In genomic region chr10:3708830-3709229, GRCh38 we compare ENCODE assay signal across 22 cellular contexts.
DNase-seq lines count a peak whose midpoint lies in the region; ATAC-seq, FAIRE-seq and TF ChIP-seq lines count a peak whose summit lies in the region.
"Had no signal": no experiment of that assay in that cellular context is flagged by ENCODE, and none has a peak within 500 bp of the region (broad histone marks: within the 10 kb centered on the region; RNA-seq: fewer than 3 reads in every experiment).

No MANE protein-coding gene starts in this region.

- no peak overlapping the region for H2BK5ac ChIP-seq in mesenchymal stem cell (ENCODE audit: low read depth, low read length, poor library complexity, severe bottlenecking)

- no peaks in the 10 kb centered on the region for H3K79me1 ChIP-seq in mesenchymal stem cell (replicated peaks; ENCODE audit: low read length, poor library complexity, severe bottlenecking)

- H2AFZ ChIP-seq in astrocyte (ENCODE audit: low read depth, low read length) (no peak overlapping the region), mesenchymal stem cell (ENCODE audit: low read depth, low read length) (no peak overlapping the region), GM23338 (no peak overlapping the region)

- no peak overlapping the region for H3K4ac ChIP-seq in mesenchymal stem cell (ENCODE audit: low read depth in 1 of 2, low read length in 2 of 2)

- H2BK15ac ChIP-seq in mesenchymal stem cell (ENCODE audit: low read depth, poor library complexity, severe bottlenecking), result no peak overlapping the region

- no peak overlapping the region for H3K23ac ChIP-seq in mesenchymal stem cell (ENCODE audit: low read length in 2 of 2)

- H3K9me2 ChIP-seq in GM23338 (ENCODE audit: insufficient read depth), result peaks cover 7% of the 10 kb centered on the region; the same call in 1 of the 2 replicates

- H2AK5ac ChIP-seq in mesenchymal stem cell (ENCODE audit: low read length, severe bottlenecking), result no peak overlapping the region

- FAIRE-seq in astrocyte (lab: Jason Lieb, UNC), result no peak
- FAIRE-seq: A204.1, GM12892, H1 had no signal

- H3F3A ChIP-seq in GM23338 (replicated peaks; ENCODE audit: low read depth), result no peaks in the 10 kb centered on the region

- no peak overlapping the region for H4K8ac ChIP-seq in mesenchymal stem cell (ENCODE audit: low read length)

- 39% methylated on average over 5 of the region's 5 CpGs for WGBS in mesenchymal stem cell

- H3K4me2 ChIP-seq in astrocyte (ENCODE audit: low read length) (no peak overlapping the region), mesenchymal stem cell (ENCODE audit: low read length, poor library complexity, severe bottlenecking) (no peak overlapping the region), GM23338 (no peak overlapping the region)
- H3K4me2 ChIP-seq: KMS-11 had no signal

- peak overlapping the region in 1 of 2 experiments; percentile 21 for H2BK12ac ChIP-seq in mesenchymal stem cell (ENCODE audit: low read length in 2 of 2)

- no peaks in the 10 kb centered on the region for H3K4me1 ChIP-seq in BE2C
- no peaks in the 10 kb centered on the region for H3K4me1 ChIP-seq in astrocyte (ENCODE audit: insufficient read depth, low read length)
- no peaks in the 10 kb centered on the region for H3K4me1 ChIP-seq in mesenchymal stem cell (ENCODE audit: control insufficient read depth, insufficient read depth, low read depth, low read length)
- no peaks in the 10 kb centered on the region for H3K4me1 ChIP-seq in GM23338 (ENCODE audit: insufficient read depth)
- H3K4me1 ChIP-seq: Peyer's patch had no signal

- H3K27me3 Mint-ChIP-seq in astrocyte (ENCODE audit: low read depth, unreplicated experiment), result no peaks in the 10 kb centered on the region
- no peaks in the 10 kb centered on the region for H3K27me3 Mint-ChIP-seq in GM23338 (ENCODE audit: insufficient read depth, low read depth, poor library complexity)

- no peaks in the 10 kb centered on the region for H3K27me3 ChIP-seq in BE2C
- H3K27me3 ChIP-seq in astrocyte (ENCODE audit: insufficient read depth, low read length), result no peaks in the 10 kb centered on the region
- H3K27me3 ChIP-seq in mesenchymal stem cell (ENCODE audit: control insufficient read depth in 1 of 2, insufficient read depth in 1 of 2, low read length in 2 of 2), result no peaks in the 10 kb centered on the region
- no peaks in the 10 kb centered on the region for H3K27me3 ChIP-seq in GM23338 (ENCODE audit: insufficient read depth)
- H3K27me3 ChIP-seq: Peyer's patch had no signal

- no peak overlapping the region for H4K91ac ChIP-seq in mesenchymal stem cell (ENCODE audit: low read length)

- H2BK120ac ChIP-seq in mesenchymal stem cell (ENCODE audit: low read depth, low read length), result no peak overlapping the region

- H3K9me3 Mint-ChIP-seq in astrocyte (ENCODE audit: unreplicated experiment) (peaks cover 3% of the 10 kb centered on the region), GM23338 (peaks cover 16% of the 10 kb centered on the region; the same call in 2 of the 3 replicates)

- H3K18ac ChIP-seq in mesenchymal stem cell (ENCODE audit: low read depth in 1 of 2, low read length in 2 of 2), result no peak overlapping the region

- no peak overlapping the region for H3K27ac ChIP-seq in astrocyte (ENCODE audit: low read depth, low read length)
- no peak overlapping the region for H3K27ac ChIP-seq in mesenchymal stem cell (ENCODE audit: low read length, poor library complexity, severe bottlenecking)
- no peak overlapping the region for H3K27ac ChIP-seq in GM23338 (ENCODE audit: low read depth)
- H3K27ac ChIP-seq: HL-60, KMS-11, Peyer's patch had no signal

- no peak overlapping the region for H3K4me3 Mint-ChIP-seq in astrocyte (ENCODE audit: unreplicated experiment)
- no peak overlapping the region for H3K4me3 Mint-ChIP-seq in GM23338

- no peak for TF ChIP-seq CTCF in BE2C (IDR thresholded peaks at IDR 0.05; ENCODE audit: low read depth, low read length)
- TF ChIP-seq CTCF in astrocyte (IDR thresholded peaks at IDR 0.05; ENCODE audit: insufficient read depth, low read depth, low read length), result no peak
- no peak for TF ChIP-seq CTCF in GM23338 (conservative IDR thresholded peaks at IDR 0.05; ENCODE audit: low read depth in 2 of 2)

- DNase-seq in BE2C (peak; percentile 8), NCI-H226 (peak; percentile 53), astrocyte (ENCODE audit: low read depth) (peak; percentile 46), mesenchymal stem cell (peak; percentile 80), GM23338 (ENCODE audit: low spot score) (no peak), DMS153 (lab: John Stamatoyannopoulos, UW) (no peak)
- DNase-seq: DMS79, GDM1, NCI-H1092, NCI-H1694, NCI-H2171, NCI-H510A, NCI-H82, Peyer's patch, SHP77 had no signal

- no peak overlapping the region for H3K14ac ChIP-seq in mesenchymal stem cell (ENCODE audit: low read length in 2 of 2)

- ATAC-seq in GM18861 (IDR thresholded peaks at IDR 0.05; ENCODE audit: unreplicated experiment) (no peak), GM23338 (no peak), HG02885 (IDR thresholded peaks at IDR 0.05; ENCODE audit: poor library complexity, unreplicated experiment) (no peak)

- H3K9ac ChIP-seq in astrocyte (ENCODE audit: low read length), result no peak overlapping the region
- H3K9ac ChIP-seq in mesenchymal stem cell (ENCODE audit: low read length), result no peak overlapping the region
- H3K9ac ChIP-seq: KMS-11 had no signal

- H3K36me3 Mint-ChIP-seq in astrocyte (ENCODE audit: low read depth, unreplicated experiment), result no peaks in the 10 kb centered on the region
- no peaks in the 10 kb centered on the region for H3K36me3 Mint-ChIP-seq in GM23338 (ENCODE audit: low read depth)

- H3K4me1 Mint-ChIP-seq in astrocyte (ENCODE audit: low read depth, unreplicated experiment) (peaks cover 16% of the 10 kb centered on the region), GM23338 (no peaks in the 10 kb centered on the region)

- peak overlapping the region; percentile 20 for H3K27ac Mint-ChIP-seq in astrocyte (ENCODE audit: unreplicated experiment)
- H3K27ac Mint-ChIP-seq in GM23338, result no peak overlapping the region

- H4K20me1 ChIP-seq in astrocyte (ENCODE audit: insufficient read depth, low read length) (no peaks in the 10 kb centered on the region), GM23338 (replicated peaks; ENCODE audit: insufficient read depth) (no peaks in the 10 kb centered on the region)

- H3K36me3 ChIP-seq in BE2C (no peaks in the 10 kb centered on the region), astrocyte (ENCODE audit: insufficient read depth, low read length) (no peaks in the 10 kb centered on the region), mesenchymal stem cell (ENCODE audit: control insufficient read depth in 1 of 2, insufficient read depth in 2 of 2, low read depth in 1 of 2, low read length in 2 of 2) (no peaks in the 10 kb centered on the region), GM23338 (ENCODE audit: insufficient read depth) (no peaks in the 10 kb centered on the region)
- H3K36me3 ChIP-seq: Peyer's patch had no signal

- H3K4me3 ChIP-seq in BE2C (ENCODE audit: low read depth, low read length) (no peak overlapping the region), astrocyte (ENCODE audit: insufficient read depth, low read depth, low read length) (no peak overlapping the region), mesenchymal stem cell (ENCODE audit: insufficient read depth in 1 of 2, low read depth in 1 of 2, low read length in 2 of 2) (no peak overlapping the region), GM23338 (no peak overlapping the region)
- H3K4me3 ChIP-seq: Peyer's patch had no signal

- H3K9me3 ChIP-seq in BE2C (no peaks in the 10 kb centered on the region), astrocyte (ENCODE audit: insufficient read depth, low read depth, low read length) (no peaks in the 10 kb centered on the region), mesenchymal stem cell (ENCODE audit: control insufficient read depth, low read length) (peaks cover 11% of the 10 kb centered on the region)

- H3K79me2 ChIP-seq in astrocyte (ENCODE audit: insufficient read depth, low read length), result no peaks in the 10 kb centered on the region
- H3K79me2 ChIP-seq in GM23338 (replicated peaks; ENCODE audit: insufficient read depth), result no peaks in the 10 kb centered on the region

TF ChIP-seq in GM23338, 12 proteins besides CTCF, POLR2A, EP300 and RAD21 (continues in another document):
- TF ChIP-seq EZH2 (IDR thresholded peaks at IDR 0.05; ENCODE audit: low read depth, unreplicated experiment) (no peak), STAT1 (IDR thresholded peaks at IDR 0.05; ENCODE audit: unreplicated experiment) (no peak), REST (IDR thresholded peaks at IDR 0.05; ENCODE audit: unreplicated experiment) (no peak), EZH2phosphoT487 (IDR thresholded peaks at IDR 0.05; ENCODE audit: unreplicated experiment) (no peak)

Comparison
In these comparisons a context has a peak if more than half of its experiments do, and no peak if none do; other contexts are left out.
1. DNase-seq: peak in BE2C (single experiment), NCI-H226 (single experiment), astrocyte (single experiment) and mesenchymal stem cell (single experiment); none in GM23338 (single experiment) and DMS153 (single experiment).